8 cellular contexts compared by ENCODE assay signal in genomic region chr6:116101790-116102189, GRCh38. TPM values are rescaled to one million over a fixed set of nuclear protein-coding genes. Genes with fewer than 3 reads are reported as not detected.
DNase-seq lines count a peak whose midpoint lies in the region; ATAC-seq, FAIRE-seq and TF ChIP-seq lines count a peak whose summit lies in the region.

No MANE protein-coding gene starts in this region.

- no peak overlapping the region for H2BK12ac ChIP-seq in mesenchymal stem cell (ENCODE audit: low read length in 2 of 2)

- no peak for TF ChIP-seq RAD21 in K562 (CRISPR knock-in tag; conservative IDR thresholded peaks at IDR 0.05 in 1 of 2, IDR thresholded peaks at IDR 0.05 in 1 of 2)

- TF ChIP-seq POLR2A in heart left ventricle (IDR thresholded peaks at IDR 0.05) (no peak), K562 (conservative IDR thresholded peaks at IDR 0.05) (no peak), uterus (IDR thresholded peaks at IDR 0.05) (no peak)

- no peaks in the 10 kb centered on the region for H3K9me1 ChIP-seq in K562 (ENCODE audit: control insufficient read depth, insufficient read depth, low read length)

- peak overlapping the region; percentile 89 for H3K4me2 ChIP-seq in K562 (ENCODE audit: insufficient read depth, low read length)
- H3K4me2 ChIP-seq in mesenchymal stem cell (ENCODE audit: low read length, poor library complexity, severe bottlenecking), result peak overlapping the region; percentile 75

- TF ChIP-seq EP300 in K562 (IDR thresholded peaks at IDR 0.05; ENCODE audit: low read length), result no peak

- peaks cover 0 to 56% (median 43%) of the 10 kb centered on the region in 12 donors for H3K4me1 ChIP-seq in heart left ventricle
- H3K4me1 ChIP-seq in K562 (replicated peaks in 1 of 2; ENCODE audit: control insufficient read depth in 2 of 2, insufficient read depth in 2 of 2, low read length in 2 of 2), result peaks cover 4 to 7% of the 10 kb centered on the region in 2 experiments; a peak in 3 of 5 replicates
- peaks cover 15% of the 10 kb centered on the region for H3K4me1 ChIP-seq in mesenchymal stem cell (ENCODE audit: control insufficient read depth, insufficient read depth, low read depth, low read length)
- H3K4me1 ChIP-seq in uterus, result no peaks in the 10 kb centered on the region

- no peak overlapping the region for H2BK120ac ChIP-seq in mesenchymal stem cell (ENCODE audit: low read depth, low read length)

- peak overlapping the region; percentile 73 for H2AK5ac ChIP-seq in mesenchymal stem cell (ENCODE audit: low read length, severe bottlenecking)

- peaks cover 11% of the 10 kb centered on the region for H3K79me2 ChIP-seq in K562 (ENCODE audit: control insufficient read depth, insufficient read depth, low read length)

- H4K8ac ChIP-seq in mesenchymal stem cell (ENCODE audit: low read length), result peak overlapping the region; percentile 42

- CTCF ChIA-PET in K562 (lab: Yijun Ruan, JAX; ENCODE audit: low intra/inter-chr PET ratio), result interaction anchor here (1.2 kb wide), 1 partner anchor 91 kb away, joined by 4 read pairs; no protein-coding TSS in a partner anchor

- FAIRE-seq in K562 (lab: Jason Lieb, UNC), result peak; percentile 52

- H3K36me3 ChIP-seq in heart left ventricle (peaks cover 0 to 2% (median 0%) of the 10 kb centered on the region in 9 donors), K562 (ENCODE audit: control insufficient read depth, insufficient read depth, low read length) (no peaks in the 10 kb centered on the region), mesenchymal stem cell (ENCODE audit: control insufficient read depth in 1 of 2, insufficient read depth in 2 of 2, low read depth in 1 of 2, low read length in 2 of 2) (peaks cover 0 to 4% of the 10 kb centered on the region in 2 experiments), uterus (no peaks in the 10 kb centered on the region)

- no peaks in the 10 kb centered on the region for H4K20me1 ChIP-seq in K562 (replicated peaks; ENCODE audit: control insufficient read depth, insufficient read depth, low read length)

- 63 to 68% (median 65%) methylated on average over 2 of the region's 2 CpGs for WGBS in heart left ventricle, 4 donors
- WGBS in K562 (ENCODE audit: insufficient coverage, low coverage, missing lambda C conversion rate), result 63% methylated on average over 2 of the region's 2 CpGs
- 89% methylated on average over 1 of the region's 2 CpGs for whole genome bisulfite sequencing in mesenchymal stem cell

- H3K27ac ChIP-seq in heart left ventricle (peak overlapping the region in 11 of 12 donors; percentile 87 to 99 (median 97)), K562 (ENCODE audit: extremely low read depth, low read depth, low read length) (no peak overlapping the region), mesenchymal stem cell (ENCODE audit: low read length, poor library complexity, severe bottlenecking) (no peak overlapping the region), uterus (peak overlapping the region; percentile 86 to 96)

- no peak overlapping the region for H3K23ac ChIP-seq in mesenchymal stem cell (ENCODE audit: low read length in 2 of 2)

- no peak overlapping the region for H3K14ac ChIP-seq in mesenchymal stem cell (ENCODE audit: low read length in 2 of 2)

- no peaks in the 10 kb centered on the region for H3K27me3 ChIP-seq in heart left ventricle
- no peaks in the 10 kb centered on the region for H3K27me3 ChIP-seq in K562 (ENCODE audit: control insufficient read depth in 2 of 2, insufficient read depth in 2 of 2, low read length in 2 of 2)
- H3K27me3 ChIP-seq in mesenchymal stem cell (ENCODE audit: control insufficient read depth in 1 of 2, insufficient read depth in 1 of 2, low read length in 2 of 2), result no peaks in the 10 kb centered on the region
- no peaks in the 10 kb centered on the region for H3K27me3 ChIP-seq in uterus

- H3K18ac ChIP-seq in mesenchymal stem cell (ENCODE audit: low read depth in 1 of 2, low read length in 2 of 2), result peak overlapping the region in 1 of 2 experiments; percentile 46

- DNase-seq in heart left ventricle (no peak), cardiac septum (ENCODE audit: low spot score) (no peak), K562 (ENCODE audit: extremely low read depth in 1 of 4, low spot score in 3 of 4) (no peak), mesenchymal stem cell (no peak), uterus (no peak), NCI-H1436 (lab: John Stamatoyannopoulos, UW) (no peak)

- TF ChIP-seq CTCF in heart left ventricle (IDR thresholded peaks at IDR 0.05) (no peak), K562 (IDR thresholded peaks at IDR 0.05 in 2 of 3, conservative IDR thresholded peaks at IDR 0.05 in 1 of 3; ENCODE audit: insufficient read depth in 2 of 3, low read depth in 1 of 3, low read length in 3 of 3) (no peak), uterus (IDR thresholded peaks at IDR 0.05) (no peak)

- POLR2A ChIA-PET in K562 (lab: Yijun Ruan, JAX), result interaction anchor here (0.7 kb wide), 1 partner anchor 685 kb away, joined by 6 read pairs; no protein-coding TSS in a partner anchor

- peaks cover 0 to under 1% (median 0%) of the 10 kb centered on the region in 12 donors for H3K9me3 ChIP-seq in heart left ventricle
- peaks cover under 1% of the 10 kb centered on the region; the same call in 1 of the 2 replicates for H3K9me3 ChIP-seq in K562 (replicated peaks; ENCODE audit: control insufficient read depth, insufficient read depth, low read depth, low read length)
- no peaks in the 10 kb centered on the region for H3K9me3 ChIP-seq in mesenchymal stem cell (ENCODE audit: control insufficient read depth, low read length)
- H3K9me3 ChIP-seq in uterus, result no peaks in the 10 kb centered on the region

- H2AFZ ChIP-seq in K562 (ENCODE audit: low read depth, low read length) (peak overlapping the region; percentile 99; the same call in 1 of the 2 replicates), mesenchymal stem cell (ENCODE audit: low read depth, low read length) (no peak overlapping the region)

- H3K4me3 ChIP-seq in heart left ventricle, result peak overlapping the region; percentile 68 to 94 (median 86)
- H3K4me3 ChIP-seq in K562, result peak overlapping the region; percentile 88
- peak overlapping the region in 1 of 2 experiments; percentile 87 for H3K4me3 ChIP-seq in mesenchymal stem cell (ENCODE audit: insufficient read depth in 1 of 2, low read depth in 1 of 2, low read length in 2 of 2)
- H3K4me3 ChIP-seq in uterus, result peak overlapping the region; percentile 60 to 84

- H3K9ac ChIP-seq in K562 (ENCODE audit: insufficient read depth in 1 of 2, low read depth in 2 of 2, low read length in 2 of 2), result peak overlapping the region in 1 of 2 experiments; percentile 84; a peak in 2 of 4 replicates
- H3K9ac ChIP-seq in mesenchymal stem cell (ENCODE audit: low read length), result peak overlapping the region; percentile 91

- no peak overlapping the region for H2BK15ac ChIP-seq in mesenchymal stem cell (ENCODE audit: low read depth, poor library complexity, severe bottlenecking)

- in situ Hi-C loops in K562 (cut with MboI), result no loop called here

- H3K79me1 ChIP-seq in mesenchymal stem cell (replicated peaks; ENCODE audit: low read length, poor library complexity, severe bottlenecking), result peaks cover 23% of the 10 kb centered on the region

- no peak overlapping the region for H3K4ac ChIP-seq in mesenchymal stem cell (ENCODE audit: low read depth in 1 of 2, low read length in 2 of 2)

- no peak overlapping the region for H2BK5ac ChIP-seq in mesenchymal stem cell (ENCODE audit: low read depth, low read length, poor library complexity, severe bottlenecking)

- intact Hi-C loops in heart left ventricle (cut with DNase I), result loop anchor here in 3 of 10 donors (2.0 kb wide), 3 partner anchors 89 to 93 kb away; no protein-coding TSS in a partner anchor
- intact Hi-C loops in cardiac septum (cut with DNase I), result loop anchor here (2.0 kb wide), 1 partner anchor 91 kb away; no protein-coding TSS in a partner anchor
- intact Hi-C loops in K562 (cut with micrococcal nuclease), result no loop called here
- intact Hi-C loops in uterus (cut with DNase I; ENCODE audit: low total_unique reads), result no loop called here

- ATAC-seq in heart left ventricle (no peak), K562 (no peak), GM21576 (IDR thresholded peaks at IDR 0.05; ENCODE audit: unreplicated experiment) (no peak), GM18498 (IDR thresholded peaks at IDR 0.05; ENCODE audit: unreplicated experiment) (no peak)

- no TSS peak for BruUV-seq in K562 (replicated peaks; lab: Mats Ljungman, UMichigan)

- no peak overlapping the region for H4K91ac ChIP-seq in mesenchymal stem cell (ENCODE audit: low read length)

RNA-seq across cellular contexts. Expression of gene NT5DC1, which starts 1.1 kb away (rescaled TPM):
- total RNA-seq in heart left ventricle, result 10 to 100 TPM; 12.0 to 72.4 (median 51.3) TPM
- polyA plus RNA-seq in heart left ventricle, result 10 to 100 TPM in 1 of 2 donors, 1 to 10 TPM in 1; 6.5 to 30.2 TPM
- 38.8 TPM for total RNA-seq in cardiac septum
- total RNA-seq in K562 (2011; cell fraction: chromatin; rRNA removed; ENCODE audit: low replicate concordance), result 6.5 and 14.2 TPM in 2 replicates
- total RNA-seq in K562 (2011; cell fraction: nucleolus; rRNA removed), result 3.2 and 6.6 TPM in 2 replicates
- total RNA-seq in K562 (2011; cell fraction: nucleoplasm; rRNA removed), result 4.0 and 7.6 TPM in 2 replicates
- 4.9 and 12.0 TPM in 2 replicates for total RNA-seq in K562 (2014; rRNA removed)
- 16.3 and 22.2 TPM in 2 replicates for total RNA-seq in K562 (2014; rRNA removed; fragmentation: Illumina TruSeq; extraction: Trizol)
- total RNA-seq in K562 (2015; rRNA removed; fragmentation: Illumina TruSeq; extraction: Trizol), result 16.1 and 18.7 TPM in 2 replicates
- total RNA-seq in K562 (2021), result 28.5 and 31.8 TPM in 2 replicates
- polyA plus RNA-seq in K562 (2011; rRNA removed), result 18.3 and 19.6 TPM in 2 replicates
- polyA plus RNA-seq in K562 (2011; cell fraction: cytosol; rRNA removed), result 6.7 and 14.1 TPM in 2 replicates
- 7.0 and 8.7 TPM in 2 replicates for polyA plus RNA-seq in K562 (2011; cell fraction: nucleus; rRNA removed)
- 17.9 and 43.2 TPM in 2 replicates for polyA plus RNA-seq in K562 (2012)
- 14.5 and 22.2 TPM in 2 replicates for polyA plus RNA-seq in K562 (2014; fragmentation: Illumina TruSeq; extraction: Trizol)
- polyA plus RNA-seq in K562 (2014; fragmentation: Nextera tagmentation; extraction: Ambion mirVana), result 10 to 100 TPM; 15.7 to 20.5 TPM
- 15.9 and 20.7 TPM in 2 replicates for polyA plus RNA-seq in K562 (2014; rRNA removed)
- 14.7 and 21.6 TPM in 2 replicates for polyA minus RNA-seq in K562 (2011; rRNA and poly(A)+ RNA removed)
- 11.6 and 19.5 TPM in 2 replicates for polyA minus RNA-seq in K562 (2011; cell fraction: cytosol; rRNA and poly(A)+ RNA removed)
- 13.5 and 17.3 TPM in 2 replicates for polyA minus RNA-seq in K562 (2011; cell fraction: nucleus; rRNA and poly(A)+ RNA removed)
- 12.5 TPM for polyA plus RNA-seq in mesenchymal stem cell (2013, experiment 1 of 2)
- polyA plus RNA-seq in mesenchymal stem cell (2013, experiment 2 of 2), result 12.2 TPM
- total RNA-seq in uterus, result 10 to 100 TPM in 1 of 4 donors, 1 to 10 TPM in 3; 2.6 to 37.8 (median 6.5) TPM

RNA-seq across cellular contexts. Expression of gene COL10A1, which starts 24.1 kb away (rescaled TPM):
- total RNA-seq in heart left ventricle (1 to 10 TPM in 1 of 9 donors, under 1 TPM in 3, not detected in 5; 0.14 to 1.4 (median 0.22) TPM), cardiac septum (3.3 TPM), K562 (2014; rRNA removed) (not detected in 2 replicates), K562 (2014; rRNA removed; fragmentation: Illumina TruSeq; extraction: Trizol) (not detected in 2 replicates), K562 (2015; rRNA removed; fragmentation: Illumina TruSeq; extraction: Trizol) (not detected in 2 replicates), K562 (2021) (not detected in 2 replicates), uterus (under 1 TPM in 1 of 4 donors, not detected in 3; 0.07 TPM)
- polyA plus RNA-seq in heart left ventricle (under 1 TPM; 0.04 to 0.11 TPM), K562 (2011; rRNA removed) (not detected in 2 replicates), K562 (2014; fragmentation: Illumina TruSeq; extraction: Trizol) (0.06 TPM in 1 of 2 replicates, not detected in the other), K562 (2014; fragmentation: Nextera tagmentation; extraction: Ambion mirVana) (under 1 TPM in 1 of 2 experiments, not detected in 1; 0.08 TPM), K562 (2014; rRNA removed) (not detected in 2 replicates)
- not detected in 2 replicates for total RNA-seq in K562 (2011; cell fraction: chromatin; rRNA removed; ENCODE audit: low replicate concordance)
- not detected in 2 replicates for total RNA-seq in K562 (2011; cell fraction: nucleolus; rRNA removed)
- total RNA-seq in K562 (2011; cell fraction: nucleoplasm; rRNA removed), result not detected in 2 replicates
- not detected in 2 replicates for polyA plus RNA-seq in K562 (2011; cell fraction: cytosol; rRNA removed)
- polyA plus RNA-seq in K562 (2011; cell fraction: nucleus; rRNA removed), result not detected in 2 replicates
- 0.07 TPM in 2 replicates for polyA plus RNA-seq in K562 (2012)
- polyA minus RNA-seq in K562 (2011; rRNA and poly(A)+ RNA removed), result not detected in 2 replicates
- not detected in 2 replicates for polyA minus RNA-seq in K562 (2011; cell fraction: cytosol; rRNA and poly(A)+ RNA removed)
- polyA minus RNA-seq in K562 (2011; cell fraction: nucleus; rRNA and poly(A)+ RNA removed), result not detected in 2 replicates
- 0.01 TPM for polyA plus RNA-seq in mesenchymal stem cell (2013, experiment 1 of 2)
- not detected for polyA plus RNA-seq in mesenchymal stem cell (2013, experiment 2 of 2)

RNA-seq across cellular contexts. Expression of gene FRK, which starts 41.1 kb away (rescaled TPM):
- total RNA-seq in heart left ventricle (10 to 100 TPM in 1 of 9 donors, 1 to 10 TPM in 8; 4.4 to 10.8 (median 6.4) TPM), cardiac septum (2.6 TPM), K562 (2014; rRNA removed) (0.09 and 0.16 TPM in 2 replicates), K562 (2014; rRNA removed; fragmentation: Illumina TruSeq; extraction: Trizol) (0.15 and 0.22 TPM in 2 replicates), K562 (2015; rRNA removed; fragmentation: Illumina TruSeq; extraction: Trizol) (0.29 and 0.34 TPM in 2 replicates), K562 (2021) (0.13 and 0.22 TPM in 2 replicates), uterus (1 to 10 TPM; 1.8 to 8.2 (median 2.3) TPM)
- polyA plus RNA-seq in heart left ventricle (1 to 10 TPM; 1.4 TPM), K562 (2011; rRNA removed) (0.01 and 0.03 TPM in 2 replicates), K562 (2014; fragmentation: Illumina TruSeq; extraction: Trizol) (0.09 and 0.10 TPM in 2 replicates), K562 (2014; fragmentation: Nextera tagmentation; extraction: Ambion mirVana) (under 1 TPM; 0.03 to 0.07 TPM), K562 (2014; rRNA removed) (0.05 and 0.11 TPM in 2 replicates)
- total RNA-seq in K562 (2011; cell fraction: chromatin; rRNA removed; ENCODE audit: low replicate concordance), result 0.02 and 0.07 TPM in 2 replicates
- total RNA-seq in K562 (2011; cell fraction: nucleolus; rRNA removed), result not detected in 2 replicates
- total RNA-seq in K562 (2011; cell fraction: nucleoplasm; rRNA removed), result 0.07 TPM in 1 of 2 replicates, not detected in the other
- under 0.01 and 0.01 TPM in 2 replicates for polyA plus RNA-seq in K562 (2011; cell fraction: cytosol; rRNA removed)
- 0.04 TPM in 2 replicates for polyA plus RNA-seq in K562 (2011; cell fraction: nucleus; rRNA removed)
- 0.14 and 0.19 TPM in 2 replicates for polyA plus RNA-seq in K562 (2012)
- polyA minus RNA-seq in K562 (2011; rRNA and poly(A)+ RNA removed), result 0.04 and 0.12 TPM in 2 replicates
- polyA minus RNA-seq in K562 (2011; cell fraction: cytosol; rRNA and poly(A)+ RNA removed), result 0.09 TPM in 1 of 2 replicates, not detected in the other
- under 0.01 and 0.11 TPM in 2 replicates for polyA minus RNA-seq in K562 (2011; cell fraction: nucleus; rRNA and poly(A)+ RNA removed)
- polyA plus RNA-seq in mesenchymal stem cell (2013, experiment 1 of 2), result 0.03 TPM
- polyA plus RNA-seq in mesenchymal stem cell (2013, experiment 2 of 2), result 0.04 TPM

Comparison
In these comparisons a context has a peak if more than half of its experiments do, and no peak if none do; other contexts are left out.
1. H3K27ac ChIP-seq: peak in heart left ventricle (11 of 12) and uterus (2 of 2); none in K562 (single experiment) and mesenchymal stem cell (single experiment).